ENCODE assay signal across 9 cellular contexts in the genomic region with DNA sequence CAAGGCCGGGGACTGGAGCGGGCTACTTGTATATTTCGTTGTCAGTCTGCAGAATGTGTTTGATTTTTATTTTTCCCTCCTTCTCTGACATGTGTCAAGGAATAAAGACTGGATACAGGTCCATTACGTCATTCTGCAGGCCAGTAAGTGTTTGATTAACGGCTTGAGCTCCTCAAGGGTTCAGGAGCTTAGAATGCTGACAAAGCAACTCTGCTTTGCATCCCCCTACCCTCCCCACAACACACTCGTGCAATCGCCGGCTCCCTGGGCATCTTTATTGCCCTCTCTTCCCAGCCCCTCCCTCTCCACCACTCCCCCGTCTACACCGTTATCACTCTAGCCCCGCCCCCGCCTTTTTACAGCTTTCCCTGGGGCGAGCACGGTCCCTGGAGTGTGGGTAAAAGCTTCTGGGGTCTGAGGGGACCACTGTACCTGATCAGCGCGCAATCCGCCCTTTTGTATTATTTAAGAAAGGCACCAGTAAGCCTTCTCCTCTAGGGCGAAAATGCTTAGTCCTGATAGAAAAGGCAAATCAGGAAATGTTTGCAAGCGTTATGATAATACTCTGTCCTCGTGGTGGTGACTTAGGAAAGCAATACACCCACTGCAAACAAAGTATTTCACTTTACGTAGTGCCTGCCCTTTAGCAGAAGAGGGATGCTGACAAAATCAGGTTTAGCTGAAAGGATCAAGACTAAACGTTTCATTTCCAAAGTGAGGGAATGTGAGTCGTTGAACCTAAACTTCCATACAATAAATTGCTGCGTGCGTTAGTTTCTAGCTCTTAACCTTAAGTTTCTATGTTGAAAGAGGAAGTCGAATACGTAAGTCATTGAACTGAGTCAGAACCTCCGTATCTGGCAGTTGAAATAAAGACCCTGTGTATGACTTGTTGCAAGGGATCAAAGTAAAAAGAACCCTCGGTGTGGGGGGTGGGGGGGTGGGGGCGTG. TPM values are rescaled to one million over a fixed set of nuclear protein-coding genes. Genes with fewer than 3 reads are reported as not detected.
A peak's percentile ranks its signal among the peaks of the same experiment; 100 is the strongest.
DNase-seq lines count a peak whose midpoint lies in the region; ATAC-seq, FAIRE-seq and TF ChIP-seq lines count a peak whose summit lies in the region.
"Had no signal": no experiment of that assay in that cellular context is flagged by ENCODE, and none has a peak within 500 bp of the region (broad histone marks: within the 10 kb centered on the region; RNA-seq: fewer than 3 reads in every experiment).

No MANE protein-coding gene starts in this region.

- H3K36me3 ChIP-seq in BJ (ENCODE audit: control insufficient read depth, insufficient read depth, low read length) (no peaks in the 10 kb centered on the region), GM23338 (ENCODE audit: insufficient read depth) (no peaks in the 10 kb centered on the region), SJCRH30 (no peaks in the 10 kb centered on the region), H1 (ENCODE audit: control insufficient read depth in 2 of 4, insufficient read depth in 4 of 4, low read length in 3 of 4) (no peaks in the 10 kb centered on the region), mucosa of descending colon (ENCODE audit: low read depth) (no peaks in the 10 kb centered on the region), uterus (no peaks in the 10 kb centered on the region)

- no peaks in the 10 kb centered on the region for H3K9me2 ChIP-seq in GM23338 (ENCODE audit: insufficient read depth)

- FAIRE-seq in H1 (lab: Jason Lieb, UNC): peak; percentile 39
- FAIRE-seq: islet of Langerhans had no signal

- no peak overlapping the region for H3K23ac ChIP-seq in H1 (ENCODE audit: insufficient read length)

- H4K8ac ChIP-seq in H1 (ENCODE audit: extremely low read depth, insufficient read depth, low read length): no peak overlapping the region

- 8% methylated on average over 29 of the region's 30 CpGs; no CpG with 5 or more reads in 1 of the 2 experiments for WGBS in H1 (ENCODE audit: extremely low coverage in 1 of 2, insufficient coverage in 1 of 2, insufficient read length in 1 of 2, insufficient replicate concordance in 2 of 2, low coverage in 1 of 2, low lambda C conversion rate in 2 of 2, missing lambda C conversion rate in 1 of 2), 2 experiments

- H3K23me2 ChIP-seq in H1 (ENCODE audit: low read depth, low read length): peaks cover 26% of the 10 kb centered on the region

- TF ChIP-seq RAD21 in H1 (IDR thresholded peaks at IDR 0.05 in 1 of 2, conservative IDR thresholded peaks at IDR 0.05 in 1 of 2; ENCODE audit: low read depth in 2 of 2, low read length in 2 of 2): no peak

- ATAC-seq in GM23338 (peak; percentile 14), mucosa of descending colon (peak; percentile 4), GM18861 (IDR thresholded peaks at IDR 0.05; ENCODE audit: unreplicated experiment) (no peak)

- H3K4me1 ChIP-seq in GM23338 (ENCODE audit: insufficient read depth) (peaks cover 22% of the 10 kb centered on the region), SJCRH30 (no peaks in the 10 kb centered on the region), H1 (replicated peaks in 1 of 4; ENCODE audit: control insufficient read depth in 3 of 4, insufficient read depth in 4 of 4, low read length in 3 of 4) (peaks cover 0 to 11% (median 3%) of the 10 kb centered on the region in 4 experiments; a peak in 4 of 7 replicates), mucosa of descending colon (ENCODE audit: low read depth) (peaks cover 4% of the 10 kb centered on the region), uterus (no peaks in the 10 kb centered on the region)

- H2AFZ ChIP-seq in GM23338 (0 out of 2 replicates have a peak overlapping the region, but pooled peaks have one; percentile 39), H1 (ENCODE audit: low read length) (0 out of 2 replicates have a peak overlapping the region, but pooled peaks have one; percentile 2)

- no peak overlapping the region for H2BK5ac ChIP-seq in H1 (ENCODE audit: low read depth, low read length)

- no peak overlapping the region for H3K14ac ChIP-seq in H1 (ENCODE audit: insufficient read length)

- H3K9ac ChIP-seq in H1 (replicated peaks in 1 of 4; ENCODE audit: extremely low read depth in 1 of 4, low read depth in 3 of 4, low read length in 3 of 4): no peak overlapping the region

- H2AK5ac ChIP-seq in H1 (ENCODE audit: low read depth, low read length): no peak overlapping the region

- no peaks in the 10 kb centered on the region for H3K79me1 ChIP-seq in H1 (ENCODE audit: low read depth, low read length)

- CTCF ChIA-PET in BJ (lab: Yijun Ruan, JAX) (interaction anchor here (0.7 to 1.6 kb wide), 3 partner anchors 21 to 385 kb away, joined by 3 to 4 read pairs (median 3); no protein-coding TSS in a partner anchor), H1 (lab: Charles Lee; ENCODE audit: partially characterized antibody) (interaction anchor here (0.6 to 2.1 kb wide), 12 partner anchors 21 to 211 kb away, joined by 3 to 6 read pairs (median 4); no protein-coding TSS in a partner anchor)

- H3K9me3 ChIP-seq in SJCRH30 (replicated peaks) (no peaks in the 10 kb centered on the region), H1 (ENCODE audit: insufficient read depth in 2 of 2, low read depth in 1 of 2, low read length in 1 of 2) (no peaks in the 10 kb centered on the region), mucosa of descending colon (no peaks in the 10 kb centered on the region), uterus (no peaks in the 10 kb centered on the region)

- TF ChIP-seq CTCF in BJ (IDR thresholded peaks at IDR 0.05; ENCODE audit: insufficient read depth, low read depth, low read length): no peak
- TF ChIP-seq CTCF in GM23338 (conservative IDR thresholded peaks at IDR 0.05; ENCODE audit: low read depth in 2 of 2): no peak
- no peak for TF ChIP-seq CTCF in H1 (IDR thresholded peaks at IDR 0.05; ENCODE audit: control extremely low read depth in 1 of 3, insufficient read depth in 1 of 3, low read depth in 1 of 3, low read length in 3 of 3)
- TF ChIP-seq CTCF in mucosa of descending colon (IDR thresholded peaks at IDR 0.05): no peak
- no peak for TF ChIP-seq CTCF in uterus (IDR thresholded peaks at IDR 0.05)

- no peak overlapping the region for H2BK120ac ChIP-seq in H1 (replicated peaks; ENCODE audit: low read depth, low read length)

- H2BK15ac ChIP-seq in H1 (ENCODE audit: low read length): no peak overlapping the region

- no peaks in the 10 kb centered on the region for H3K9me3 Mint-ChIP-seq in GM23338

- TF ChIP-seq POLR2A in H1 (IDR thresholded peaks at IDR 0.05; ENCODE audit: control extremely low read depth in 1 of 2, low read depth in 2 of 2, low read length in 2 of 2) (no peak), uterus (IDR thresholded peaks at IDR 0.05) (no peak)

- TF ChIP-seq EP300 in H1 (IDR thresholded peaks at IDR 0.05; ENCODE audit: borderline replicate concordance in 1 of 2, low read depth in 2 of 2, low read length in 2 of 2): no peak

- H3K4me3 Mint-ChIP-seq in GM23338: peak overlapping the region; percentile 95

- H4K5ac ChIP-seq in H1 (ENCODE audit: insufficient read length, low read depth, low read length): no peak overlapping the region

- H3K27me3 ChIP-seq in BJ (ENCODE audit: control insufficient read depth, insufficient read depth, low read length) (peaks cover 3% of the 10 kb centered on the region), GM23338 (ENCODE audit: insufficient read depth) (peaks cover 76% of the 10 kb centered on the region), SJCRH30 (no peaks in the 10 kb centered on the region), H1 (replicated peaks in 1 of 4; ENCODE audit: control insufficient read depth in 3 of 4, extremely low read depth in 1 of 4, insufficient read depth in 3 of 4, low read length in 3 of 4) (peaks cover 19 to 55% (median 43%) of the 10 kb centered on the region in 4 experiments), uterus (no peaks in the 10 kb centered on the region)

- DNase-seq in BJ (ENCODE audit: low read depth) (no peak), GM23338 (ENCODE audit: low spot score) (peak; percentile 55), SJCRH30 (peak; percentile 56 to 61), H1 (ENCODE audit: low read depth in 1 of 2, low spot score in 2 of 2) (peak in 1 of 2 experiments; percentile 63), mucosa of descending colon (peak in 2 of 3 donors; percentile 29 to 32), uterus (peak; percentile 54 to 77), NCI-H2081 (lab: John Stamatoyannopoulos, UW) (no peak)

- peak overlapping the region; percentile 99 for H3K4me2 ChIP-seq in GM23338
- H3K4me2 ChIP-seq in H1 (ENCODE audit: insufficient read depth in 1 of 2, low read depth in 2 of 2, low read length in 2 of 2): peak overlapping the region; percentile 92 to 94

- POLR2A ChIA-PET in BJ (lab: Charles Lee) (interaction anchor here (0.6 kb wide), 3 partner anchors 11 to 708 kb away, joined by 3 read pairs; no protein-coding TSS in a partner anchor), H1 (lab: Charles Lee; ENCODE audit: partially characterized antibody) (interaction anchor here (0.7 kb wide), 1 partner anchor 96 kb away, joined by 3 read pairs; no protein-coding TSS in a partner anchor)

- H3K56ac ChIP-seq in H1 (replicated peaks; ENCODE audit: insufficient read length, low read depth, low read length): no peak overlapping the region

- no peak overlapping the region for H3K18ac ChIP-seq in H1 (ENCODE audit: extremely low read depth, low read length)

- no peak overlapping the region for H2BK12ac ChIP-seq in H1 (ENCODE audit: low read depth, low read length)

- H3K79me2 ChIP-seq in GM23338 (replicated peaks; ENCODE audit: insufficient read depth) (no peaks in the 10 kb centered on the region), H1 (ENCODE audit: control insufficient read depth in 1 of 2, insufficient read depth in 2 of 2, low read length in 2 of 2) (no peaks in the 10 kb centered on the region)

- H3F3A ChIP-seq in GM23338 (replicated peaks; ENCODE audit: low read depth): peaks cover 13% of the 10 kb centered on the region; the same call in 1 of the 2 replicates

- no peak overlapping the region for H3K27ac Mint-ChIP-seq in GM23338

- H3K27ac ChIP-seq in GM23338 (ENCODE audit: low read depth) (no peak overlapping the region), SJCRH30 (peak overlapping the region; percentile 77; the same call in 1 of the 2 replicates), H1 (ENCODE audit: low read depth, low read length) (no peak overlapping the region), uterus (peak overlapping the region; percentile 85 to 98)

- intact Hi-C loops in mucosa of descending colon (cut with DNase I, micrococcal nuclease): no loop called here
- intact Hi-C loops in uterus (cut with DNase I; ENCODE audit: low total_unique reads): no loop called here

- peaks cover 18% of the 10 kb centered on the region for H3K4me1 Mint-ChIP-seq in GM23338

- no peak overlapping the region for H3K4ac ChIP-seq in H1 (replicated peaks; ENCODE audit: insufficient read length, low read depth, low read length)

- no peaks in the 10 kb centered on the region for H4K20me1 ChIP-seq in GM23338 (replicated peaks; ENCODE audit: insufficient read depth)
- peaks cover 3% of the 10 kb centered on the region in 2 experiments for H4K20me1 ChIP-seq in H1 (replicated peaks in 1 of 2; ENCODE audit: control insufficient read depth in 1 of 2, insufficient read depth in 2 of 2, low read length in 2 of 2)

- H3K27me3 Mint-ChIP-seq in GM23338 (ENCODE audit: insufficient read depth, low read depth, poor library complexity): peaks cover 54% of the 10 kb centered on the region

- H4K91ac ChIP-seq in H1 (replicated peaks; ENCODE audit: insufficient read length, low read length): no peak overlapping the region

- no peak overlapping the region for H2BK20ac ChIP-seq in H1 (ENCODE audit: low read length)

- no peaks in the 10 kb centered on the region for H3K36me3 Mint-ChIP-seq in GM23338 (ENCODE audit: low read depth)

- H3K4me3 ChIP-seq in BJ (ENCODE audit: low read depth, low read length) (peak overlapping the region; percentile 48), GM23338 (peak overlapping the region; percentile 95), SJCRH30 (peak overlapping the region; percentile 65), H1 (ENCODE audit: extremely low read depth in 1 of 4, insufficient read depth in 2 of 4, low read depth in 3 of 4, low read length in 4 of 4) (peak overlapping the region; percentile 55 to 76 (median 73); a peak in 7 of 8 replicates), mucosa of descending colon (no peak overlapping the region), uterus (peak overlapping the region; percentile 50 to 57)

RNA-seq across cellular contexts. Expression of gene CREB5, which starts 1.4 kb away (rescaled TPM):
- polyA plus RNA-seq in BJ (2011; rRNA removed) (2.6 and 3.9 TPM in 2 replicates), GM23338 (2016; fragmentation: Nextera tagmentation; extraction: Ambion mirVana) (2.9 and 4.4 TPM in 2 replicates), H1 (2011; rRNA removed) (2.4 and 4.4 TPM in 2 replicates)
- polyA minus RNA-seq in BJ (2011; rRNA and poly(A)+ RNA removed): 6.3 and 6.9 TPM in 2 replicates
- total RNA-seq in GM23338 (2014; rRNA removed; shearing (Covaris generic)): 1.7 and 2.4 TPM in 2 replicates
- 17.6 and 20.8 TPM in 2 replicates for total RNA-seq in SJCRH30 (2014; rRNA removed; shearing (Covaris generic))
- total RNA-seq in H1 (2021; fragmentation: NEBNext Ultra II Directional; extraction: Animal tissue kit (Norgen Biotek cat#: 25700)): 2.6 and 2.7 TPM in 2 replicates
- polyA plus RNA-seq in H1 (2011; cell fraction: cytosol; rRNA removed): 2.0 TPM
- polyA plus RNA-seq in H1 (2011; cell fraction: nucleus; rRNA removed): 4.6 TPM
- polyA plus RNA-seq in H1 (2012, experiment 1 of 2): 0.23 to 1.2 TPM (median 1.0 TPM) in 4 replicates
- polyA plus RNA-seq in H1 (2012, experiment 2 of 2): 0.29 TPM
- 3.0 TPM for polyA plus RNA-seq in H1 (2013, experiment 1 of 2)
- polyA plus RNA-seq in H1 (2013, experiment 2 of 2): 2.4 TPM
- polyA minus RNA-seq in H1 (2011; rRNA and poly(A)+ RNA removed): 2.3 and 3.2 TPM in 2 replicates
- polyA minus RNA-seq in H1 (2011; cell fraction: cytosol; rRNA and poly(A)+ RNA removed): 1.5 TPM
- 12.9 TPM for polyA minus RNA-seq in H1 (2011; cell fraction: nucleus; rRNA and poly(A)+ RNA removed)
- total RNA-seq in mucosa of descending colon (1 to 10 TPM in 2 of 3 donors, under 1 TPM in 1; 0.61 to 5.4 (median 1.9) TPM), uterus (10 to 100 TPM in 3 of 4 donors, 1 to 10 TPM in 1; 7.1 to 40.2 (median 23.9) TPM)

Comparison
In these comparisons a context has a peak if more than half of its experiments do, and no peak if none do; other contexts are left out.
1. DNase-seq: peak in GM23338 (single experiment), SJCRH30 (2 of 2), mucosa of descending colon (2 of 3) and uterus (2 of 2); none in BJ (single experiment) and NCI-H2081 (0 of 2).
2. H3K27ac ChIP-seq: peak in SJCRH30 (single experiment) and uterus (2 of 2); none in GM23338 (single experiment) and H1 (single experiment).